23 cellular contexts compared by ENCODE assay signal in the genomic region with DNA sequence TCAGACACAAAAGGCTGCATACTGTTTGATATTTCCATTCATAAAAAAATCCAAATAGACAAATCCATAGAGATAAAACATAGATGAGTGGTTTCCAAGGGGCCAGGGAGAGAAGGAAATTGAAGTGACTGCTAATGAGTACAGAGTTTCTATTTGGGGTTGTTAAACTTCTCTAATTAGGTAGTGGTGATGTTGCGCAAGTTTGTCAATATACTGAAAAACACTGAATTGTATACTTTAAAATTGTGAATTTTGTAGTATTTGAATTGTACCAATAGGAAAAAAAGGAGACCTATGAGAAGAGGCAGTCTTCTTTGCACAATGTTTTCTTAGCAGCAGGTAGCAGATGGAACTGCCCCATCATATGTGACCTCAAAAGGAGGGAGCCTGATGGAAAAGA.
DNase-seq lines count a peak whose midpoint lies in the region; ATAC-seq, FAIRE-seq and TF ChIP-seq lines count a peak whose summit lies in the region.
"Had no signal": no experiment of that assay in that cellular context is flagged by ENCODE, and none has a peak within 500 bp of the region (broad histone marks: within the 10 kb centered on the region; RNA-seq: fewer than 3 reads in every experiment).

No MANE protein-coding gene starts in this region.

- no peak overlapping the region for H3K56ac ChIP-seq in IMR-90 (ENCODE audit: extremely low read depth, insufficient read depth, low read length)
- no peak overlapping the region for H3K56ac ChIP-seq in H1 (replicated peaks; ENCODE audit: insufficient read length, low read depth, low read length)

- intact Hi-C loops in activated naive CD4-positive, alpha-beta T cell treated with anti-CD3 and anti-CD28 coated beads for 36 hours (cut with micrococcal nuclease) = no loop called here
- intact Hi-C loops in IMR-90 (cut with micrococcal nuclease) = no loop called here

- no peak overlapping the region for H2AK9ac ChIP-seq in IMR-90 (replicated peaks; ENCODE audit: low read depth, low read length, poor library complexity)

- H3K27ac ChIP-seq in IMR-90 (ENCODE audit: insufficient read depth, low read length) (no peak overlapping the region), H1 (ENCODE audit: low read depth, low read length) (no peak overlapping the region)
- H3K27ac ChIP-seq: 22Rv1; A549; BLaER1 treated with 17β-estradiol and CSF1 and Interleukin-3, amounts not matched to agents 10 nM and 100 nM; C4-2B had no signal

- TF ChIP-seq CTCF in IMR-90 (conservative IDR thresholded peaks at IDR 0.05; ENCODE audit: low read depth, low read length) (no peak), H1 (IDR thresholded peaks at IDR 0.05; ENCODE audit: control extremely low read depth in 1 of 3, insufficient read depth in 1 of 3, low read depth in 1 of 3, low read length in 3 of 3) (no peak), progenitor cell of endocrine pancreas (IDR thresholded peaks at IDR 0.05; ENCODE audit: unreplicated experiment) (no peak)

- H2BK120ac ChIP-seq in IMR-90 (ENCODE audit: low read depth, low read length) = no peak overlapping the region
- H2BK120ac ChIP-seq in H1 (replicated peaks; ENCODE audit: low read depth, low read length) = no peak overlapping the region

- H3K4me2 ChIP-seq in IMR-90 (ENCODE audit: low read depth, low read length) (no peak overlapping the region), H1 (ENCODE audit: insufficient read depth in 1 of 2, low read depth in 2 of 2, low read length in 2 of 2) (no peak overlapping the region)
- H3K4me2 ChIP-seq: A549; BLaER1 treated with 17β-estradiol and CSF1 and Interleukin-3, amounts not matched to agents 10 nM and 100 nM had no signal

- H3K36me3 ChIP-seq in IMR-90 (ENCODE audit: control insufficient read depth, insufficient read depth, low read length) = peaks cover 3% of the 10 kb centered on the region; the same call in 1 of the 2 replicates
- H3K36me3 ChIP-seq in H1 (ENCODE audit: control insufficient read depth in 2 of 4, insufficient read depth in 4 of 4, low read length in 3 of 4) = no peaks in the 10 kb centered on the region
- H3K36me3 ChIP-seq: BLaER1 treated with 17β-estradiol and CSF1 and Interleukin-3, amounts not matched to agents 10 nM and 100 nM had no signal

- no peaks in the 10 kb centered on the region for H3K79me2 ChIP-seq in H1 (ENCODE audit: control insufficient read depth in 1 of 2, insufficient read depth in 2 of 2, low read length in 2 of 2)

- H2BK15ac ChIP-seq in IMR-90 (ENCODE audit: low read depth, low read length) = no peak overlapping the region
- H2BK15ac ChIP-seq in H1 (ENCODE audit: low read length) = no peak overlapping the region

- no peak overlapping the region for H2AFZ ChIP-seq in IMR-90 (replicated peaks; ENCODE audit: low read length, poor library complexity)
- no peak overlapping the region for H2AFZ ChIP-seq in H1 (ENCODE audit: low read length)

- peak overlapping the region; percentile 35 for H3K27ac Mint-ChIP-seq in activated naive CD4-positive, alpha-beta T cell treated with anti-CD3 and anti-CD28 coated beads, Interleukin-2, amount 50 U/mL, for 24 hours
- H3K27ac Mint-ChIP-seq in activated naive CD4-positive, alpha-beta T cell treated with anti-CD3 and anti-CD28 coated beads for 36 hours = no peak overlapping the region
- no peak overlapping the region for H3K27ac Mint-ChIP-seq in progenitor cell of endocrine pancreas
- H3K27ac Mint-ChIP-seq: B cell; CD4-positive, alpha-beta T cell; CD8-positive, alpha-beta T cell had no signal

- POLR2A ChIA-PET in IMR-90 (lab: Charles Lee; ENCODE audit: unreplicated experiment) = no interaction called here
- POLR2A ChIA-PET in H1 (lab: Charles Lee; ENCODE audit: partially characterized antibody) = no interaction called here

- no peak overlapping the region for H2AK5ac ChIP-seq in IMR-90 (ENCODE audit: low read depth, low read length)
- no peak overlapping the region for H2AK5ac ChIP-seq in H1 (ENCODE audit: low read depth, low read length)

- no peak for TF ChIP-seq EP300 in H1 (IDR thresholded peaks at IDR 0.05; ENCODE audit: borderline replicate concordance in 1 of 2, low read depth in 2 of 2, low read length in 2 of 2)

- H3K18ac ChIP-seq in IMR-90 (ENCODE audit: low read depth, low read length) (no peak overlapping the region), H1 (ENCODE audit: extremely low read depth, low read length) (no peak overlapping the region)

- no peaks in the 10 kb centered on the region for H3K36me3 Mint-ChIP-seq in activated naive CD4-positive, alpha-beta T cell treated with anti-CD3 and anti-CD28 coated beads, Interleukin-2, amount 50 U/mL, for 24 hours
- H3K36me3 Mint-ChIP-seq in activated naive CD4-positive, alpha-beta T cell treated with anti-CD3 and anti-CD28 coated beads for 36 hours (ENCODE audit: low read depth) = no peaks in the 10 kb centered on the region
- peaks cover 6% of the 10 kb centered on the region for H3K36me3 Mint-ChIP-seq in progenitor cell of endocrine pancreas (ENCODE audit: insufficient read depth)
- H3K36me3 Mint-ChIP-seq: CD8-positive, alpha-beta T cell had no signal

- H3K9me3 Mint-ChIP-seq in activated naive CD4-positive, alpha-beta T cell treated with anti-CD3 and anti-CD28 coated beads, Interleukin-2, amount 50 U/mL, for 24 hours = no peaks in the 10 kb centered on the region
- H3K9me3 Mint-ChIP-seq in activated naive CD4-positive, alpha-beta T cell treated with anti-CD3 and anti-CD28 coated beads for 36 hours = no peaks in the 10 kb centered on the region
- H3K9me3 Mint-ChIP-seq in progenitor cell of endocrine pancreas (ENCODE audit: low read depth) = peaks cover 4% of the 10 kb centered on the region
- H3K9me3 Mint-ChIP-seq: CD4-positive, alpha-beta T cell had no signal

- peaks cover 9 to 11% of the 10 kb centered on the region in 2 experiments; a peak in 3 of 4 replicates for H3K79me1 ChIP-seq in IMR-90 (ENCODE audit: low read depth in 1 of 2, low read length in 2 of 2)
- H3K79me1 ChIP-seq in H1 (ENCODE audit: low read depth, low read length) = no peaks in the 10 kb centered on the region

- no peak for ATAC-seq in IMR-90 (ENCODE audit: low read depth)
- ATAC-seq: A549; CD8-positive, alpha-beta T cell had no signal

- H3K23me2 ChIP-seq in H1 (ENCODE audit: low read depth, low read length) = no peaks in the 10 kb centered on the region; the same call in 1 of the 2 replicates

- H3K9me3 ChIP-seq in IMR-90 (ENCODE audit: control insufficient read depth, insufficient read depth, low read length) (no peaks in the 10 kb centered on the region), H1 (ENCODE audit: insufficient read depth in 2 of 2, low read depth in 1 of 2, low read length in 1 of 2) (no peaks in the 10 kb centered on the region)
- H3K9me3 ChIP-seq: A549; BLaER1 treated with 17β-estradiol and CSF1 and Interleukin-3, amounts not matched to agents 10 nM and 100 nM; Caco-2 had no signal

- TF ChIP-seq RAD21 in IMR-90 (IDR thresholded peaks at IDR 0.05; ENCODE audit: low read length) (no peak), H1 (IDR thresholded peaks at IDR 0.05 in 1 of 2, conservative IDR thresholded peaks at IDR 0.05 in 1 of 2; ENCODE audit: low read depth in 2 of 2, low read length in 2 of 2) (no peak)

- dilution Hi-C loops in IMR-90 (cut with HindIII; ENCODE audit: low sequenced_read_pairs, unreplicated experiment) = no loop called here

- H4K8ac ChIP-seq in IMR-90 (ENCODE audit: low read depth in 2 of 2, low read length in 2 of 2) = no peak overlapping the region
- H4K8ac ChIP-seq in H1 (ENCODE audit: extremely low read depth, insufficient read depth, low read length) = no peak overlapping the region

- no peak overlapping the region for H3K4me3 Mint-ChIP-seq in activated naive CD4-positive, alpha-beta T cell treated with anti-CD3 and anti-CD28 coated beads, Interleukin-2, amount 50 U/mL, for 24 hours
- no peak overlapping the region for H3K4me3 Mint-ChIP-seq in activated naive CD4-positive, alpha-beta T cell treated with anti-CD3 and anti-CD28 coated beads for 36 hours
- no peak overlapping the region for H3K4me3 Mint-ChIP-seq in progenitor cell of endocrine pancreas (ENCODE audit: low read depth)
- H3K4me3 Mint-ChIP-seq: B cell; CD4-positive, alpha-beta T cell; CD8-positive, alpha-beta T cell had no signal

- peak; percentile 45 for FAIRE-seq in H1 (lab: Jason Lieb, UNC)
- FAIRE-seq: A549, D721Med, GM12891, GM19239 had no signal

- H3K4me3 ChIP-seq in IMR-90 (ENCODE audit: insufficient read depth, low read depth, low read length) (no peak overlapping the region), H1 (ENCODE audit: extremely low read depth in 1 of 4, insufficient read depth in 2 of 4, low read depth in 3 of 4, low read length in 4 of 4) (no peak overlapping the region)
- H3K4me3 ChIP-seq: A549; BLaER1 treated with 17β-estradiol and CSF1 and Interleukin-3, amounts not matched to agents 10 nM and 100 nM had no signal

- H3K4me1 Mint-ChIP-seq in activated naive CD4-positive, alpha-beta T cell treated with anti-CD3 and anti-CD28 coated beads, Interleukin-2, amount 50 U/mL, for 24 hours = no peaks in the 10 kb centered on the region
- H3K4me1 Mint-ChIP-seq in activated naive CD4-positive, alpha-beta T cell treated with anti-CD3 and anti-CD28 coated beads for 36 hours (ENCODE audit: low read depth) = no peaks in the 10 kb centered on the region
- no peaks in the 10 kb centered on the region for H3K4me1 Mint-ChIP-seq in progenitor cell of endocrine pancreas (ENCODE audit: low read depth)
- H3K4me1 Mint-ChIP-seq: B cell had no signal

- H4K20me1 ChIP-seq in IMR-90 (ENCODE audit: insufficient read depth, low read length) = no peaks in the 10 kb centered on the region
- no peaks in the 10 kb centered on the region for H4K20me1 ChIP-seq in H1 (replicated peaks in 1 of 2; ENCODE audit: control insufficient read depth in 1 of 2, insufficient read depth in 2 of 2, low read length in 2 of 2)
- H4K20me1 ChIP-seq: BLaER1 treated with 17β-estradiol and CSF1 and Interleukin-3, amounts not matched to agents 10 nM and 100 nM had no signal

- H3K23ac ChIP-seq in IMR-90 (ENCODE audit: low read depth, low read length) (no peak overlapping the region), H1 (ENCODE audit: insufficient read length) (no peak overlapping the region)

- BruUV-seq in IMR-90 (replicated peaks; lab: Mats Ljungman, UMichigan) = no TSS peak

- no peaks in the 10 kb centered on the region for H3K9me1 ChIP-seq in IMR-90 (ENCODE audit: insufficient read depth, low read length)

- H3K9ac ChIP-seq in IMR-90 (ENCODE audit: low read depth, low read length) (no peak overlapping the region), H1 (replicated peaks in 1 of 4; ENCODE audit: extremely low read depth in 1 of 4, low read depth in 3 of 4, low read length in 3 of 4) (no peak overlapping the region)
- H3K9ac ChIP-seq: BLaER1 treated with 17β-estradiol and CSF1 and Interleukin-3, amounts not matched to agents 10 nM and 100 nM had no signal

- H3K27me3 Mint-ChIP-seq in activated naive CD4-positive, alpha-beta T cell treated with anti-CD3 and anti-CD28 coated beads, Interleukin-2, amount 50 U/mL, for 24 hours = no peaks in the 10 kb centered on the region
- H3K27me3 Mint-ChIP-seq in activated naive CD4-positive, alpha-beta T cell treated with anti-CD3 and anti-CD28 coated beads for 36 hours (ENCODE audit: low read depth) = no peaks in the 10 kb centered on the region
- H3K27me3 Mint-ChIP-seq in progenitor cell of endocrine pancreas = no peaks in the 10 kb centered on the region
- H3K27me3 Mint-ChIP-seq: B cell; CD4-positive, alpha-beta T cell had no signal

- in situ Hi-C loops in IMR-90 (cut with MboI; ENCODE audit: low sequenced_read_pairs) = no loop called here

- H2BK12ac ChIP-seq in H1 (ENCODE audit: low read depth, low read length) = no peak overlapping the region

- H4K91ac ChIP-seq in IMR-90 (ENCODE audit: insufficient read depth, low read depth, low read length) = no peak overlapping the region
- H4K91ac ChIP-seq in H1 (replicated peaks; ENCODE audit: insufficient read length, low read length) = no peak overlapping the region

- H4K5ac ChIP-seq in IMR-90 (ENCODE audit: low read depth, low read length) (no peak overlapping the region), H1 (ENCODE audit: insufficient read length, low read depth, low read length) (no peak overlapping the region)

- H3K27me3 ChIP-seq in IMR-90 (ENCODE audit: control insufficient read depth, insufficient read depth, low read length) (no peaks in the 10 kb centered on the region), H1 (replicated peaks in 1 of 4; ENCODE audit: control insufficient read depth in 3 of 4, extremely low read depth in 1 of 4, insufficient read depth in 3 of 4, low read length in 3 of 4) (no peaks in the 10 kb centered on the region)
- H3K27me3 ChIP-seq: BLaER1 treated with 17β-estradiol and CSF1 and Interleukin-3, amounts not matched to agents 10 nM and 100 nM had no signal

- WGBS in IMR-90 (ENCODE audit: extremely low coverage in 2 of 2, insufficient read length in 1 of 2), 2 experiments = no CpG with 5 or more reads among the region's 1 CpG
- 95% methylated on average over 1 of the region's 1 CpG; no CpG with 5 or more reads in 1 of the 2 experiments for WGBS in H1 (ENCODE audit: extremely low coverage in 1 of 2, insufficient coverage in 1 of 2, insufficient read length in 1 of 2, insufficient replicate concordance in 2 of 2, low coverage in 1 of 2, low lambda C conversion rate in 2 of 2, missing lambda C conversion rate in 1 of 2), 2 experiments

- DNase-seq in NCI-H82 (lab: John Stamatoyannopoulos, UW) (peak; percentile 14), NCI-H82 treated with DMSO at 0.1 percent for 48 hours (lab: John Stamatoyannopoulos, UW; ENCODE audit: unreplicated experiment) (no peak), IMR-90 (no peak), H1 (ENCODE audit: low read depth in 1 of 2, low spot score in 2 of 2) (no peak), progenitor cell of endocrine pancreas (ENCODE audit: low spot score, unreplicated experiment) (no peak), HuH-7.5 (ENCODE audit: low spot score) (no peak)
- no peak for DNase-seq in activated naive CD4-positive, alpha-beta T cell treated with anti-CD3 and anti-CD28 coated beads for 36 hours
- DNase-seq: AML-193; Caco-2; Calu3; CD4-positive, alpha-beta T cell; CD8-positive, alpha-beta T cell; DMS79 treated with DMSO at 0.1 percent for 48 hours; GF-D8 had no signal

- H3K4ac ChIP-seq in IMR-90 (ENCODE audit: low read depth, low read length) (no peak overlapping the region), H1 (replicated peaks; ENCODE audit: insufficient read length, low read depth, low read length) (no peak overlapping the region)

- H3K4me1 ChIP-seq in IMR-90 (ENCODE audit: control insufficient read depth, insufficient read depth, low read length) (no peaks in the 10 kb centered on the region), H1 (replicated peaks in 1 of 4; ENCODE audit: control insufficient read depth in 3 of 4, insufficient read depth in 4 of 4, low read length in 3 of 4) (no peaks in the 10 kb centered on the region)
- H3K4me1 ChIP-seq: A549; BLaER1 treated with 17β-estradiol and CSF1 and Interleukin-3, amounts not matched to agents 10 nM and 100 nM; Caco-2 had no signal

- H2BK5ac ChIP-seq in IMR-90 (ENCODE audit: low read depth, low read length, poor library complexity, severe bottlenecking) (no peak overlapping the region), H1 (ENCODE audit: low read depth, low read length) (no peak overlapping the region)

- H3K14ac ChIP-seq in IMR-90 (replicated peaks; ENCODE audit: low read depth, low read length) = no peak overlapping the region
- H3K14ac ChIP-seq in H1 (ENCODE audit: insufficient read length) = no peak overlapping the region

- TF ChIP-seq POLR2A in IMR-90 (IDR thresholded peaks at IDR 0.05; ENCODE audit: low read depth, low read length) (no peak), H1 (IDR thresholded peaks at IDR 0.05; ENCODE audit: control extremely low read depth in 1 of 2, low read depth in 2 of 2, low read length in 2 of 2) (no peak)

- CTCF ChIA-PET in activated naive CD4-positive, alpha-beta T cell treated with anti-CD3 and anti-CD28 coated beads for 36 hours (lab: Charles Lee) = no interaction called here
- CTCF ChIA-PET in IMR-90 (lab: Yijun Ruan, JAX) = interaction anchor here (0.6 kb wide), 1 partner anchor 123 kb away, joined by 6 read pairs; no protein-coding TSS in a partner anchor
- CTCF ChIA-PET in H1 (lab: Charles Lee; ENCODE audit: partially characterized antibody) = no interaction called here

- H2BK20ac ChIP-seq in IMR-90 (ENCODE audit: low read depth, low read length) (no peak overlapping the region), H1 (ENCODE audit: low read length) (no peak overlapping the region)
